In genomic region chr7:100127866-100128601, GRCh38 we compare ENCODE assay signal across 8 cellular contexts. TPM values are rescaled to one million over a fixed set of nuclear protein-coding genes. Genes with fewer than 3 reads are reported as not detected.
DNase-seq lines count a peak whose midpoint lies in the region; ATAC-seq and TF ChIP-seq lines count a peak whose summit lies in the region.

No MANE protein-coding gene starts in this region.

- H3K4me1 ChIP-seq in neuron (ENCODE audit: insufficient read depth, low read length): peaks cover 15% of the 10 kb centered on the region

- peaks cover 5% of the 10 kb centered on the region for H3K36me3 ChIP-seq in neuron (ENCODE audit: insufficient read depth, low read length)

- ATAC-seq in HG03135 (IDR thresholded peaks at IDR 0.05; ENCODE audit: unreplicated experiment) (peak; percentile 2), GM19467 (IDR thresholded peaks at IDR 0.05; ENCODE audit: unreplicated experiment) (no peak)

- H3K4me3 ChIP-seq in neuron (ENCODE audit: low read length): peak overlapping the region; percentile 80

- peaks cover 28% of the 10 kb centered on the region for H3K4me1 Mint-ChIP-seq in activated CD4-positive, alpha-beta T cell treated with anti-CD3 and anti-CD28 coated beads, Interleukin-2, amount 10 ng/mL, durations not matched to agents 24 days and 14 days

- peak overlapping the region; percentile 73 for H3K27ac Mint-ChIP-seq in activated CD4-positive, alpha-beta T cell treated with anti-CD3 and anti-CD28 coated beads, Interleukin-2, amount 10 ng/mL, durations not matched to agents 24 days and 14 days

- peak; percentile 75 for DNase-seq in DMS53 (lab: John Stamatoyannopoulos, UW)
- peak; percentile 78 for DNase-seq in activated CD4-positive, alpha-beta T cell treated with anti-CD3 and anti-CD28 coated beads, Interleukin-2, amount 10 ng/mL, durations not matched to agents 24 days and 14 days
- peak; percentile 64 to 65 for DNase-seq in erythroblast (lab: John Stamatoyannopoulos, UW)
- no peak for DNase-seq in epidermal melanocyte (ENCODE audit: insufficient read length, low spot score)
- DNase-seq in iPS-NIHi11 (ENCODE audit: low spot score): no peak

- no peaks in the 10 kb centered on the region for H3K9me3 ChIP-seq in neuron (ENCODE audit: low read length)

- peak; percentile 29 for TF ChIP-seq POLR2A in erythroblast (IDR thresholded peaks at IDR 0.05; ENCODE audit: low read length)

- H3K4me3 Mint-ChIP-seq in activated CD4-positive, alpha-beta T cell treated with anti-CD3 and anti-CD28 coated beads, Interleukin-2, amount 10 ng/mL, durations not matched to agents 24 days and 14 days: peak overlapping the region; percentile 99

- peaks cover 8% of the 10 kb centered on the region for H3K36me3 Mint-ChIP-seq in activated CD4-positive, alpha-beta T cell treated with anti-CD3 and anti-CD28 coated beads, Interleukin-2, amount 10 ng/mL, durations not matched to agents 24 days and 14 days (ENCODE audit: low read depth)

- no peaks in the 10 kb centered on the region for H3K27me3 Mint-ChIP-seq in activated CD4-positive, alpha-beta T cell treated with anti-CD3 and anti-CD28 coated beads, Interleukin-2, amount 10 ng/mL, durations not matched to agents 24 days and 14 days

- no peaks in the 10 kb centered on the region for H3K27me3 ChIP-seq in neuron (ENCODE audit: insufficient read depth, low read length)

- peak overlapping the region; percentile 87 for H2AFZ ChIP-seq in neuron (ENCODE audit: low read depth, low read length)

- intact Hi-C loops in activated CD4-positive, alpha-beta T cell treated with anti-CD3 and anti-CD28 coated beads, Interleukin-2, amount 10 ng/mL, durations not matched to agents 24 days and 14 days (cut with micrococcal nuclease): loop anchor here (1.0 to 10.0 kb wide), 9 partner anchors 9 to 457 kb away; partner anchors contain the start of genes AP4M1, CNPY4, COPS6 and FBXO24

- H3K9me3 Mint-ChIP-seq in activated CD4-positive, alpha-beta T cell treated with anti-CD3 and anti-CD28 coated beads, Interleukin-2, amount 10 ng/mL, durations not matched to agents 24 days and 14 days: no peaks in the 10 kb centered on the region

RNA-seq across cellular contexts. Expression of gene MBLAC1, which starts 1.3 kb away (rescaled TPM):
- 3.0 and 3.5 TPM in 2 replicates for total RNA-seq in activated CD4-positive, alpha-beta T cell treated with anti-CD3 and anti-CD28 coated beads, Interleukin-2, amount 10 ng/mL, durations not matched to agents 24 days and 14 days

RNA-seq across cellular contexts. Expression of gene CNPY4, which starts 8.6 kb away (rescaled TPM):
- 16.2 and 17.0 TPM in 2 replicates for total RNA-seq in activated CD4-positive, alpha-beta T cell treated with anti-CD3 and anti-CD28 coated beads, Interleukin-2, amount 10 ng/mL, durations not matched to agents 24 days and 14 days

RNA-seq across cellular contexts. Expression of gene TAF6, which starts 8.9 kb away (rescaled TPM):
- 68.4 and 71.5 TPM in 2 replicates for total RNA-seq in activated CD4-positive, alpha-beta T cell treated with anti-CD3 and anti-CD28 coated beads, Interleukin-2, amount 10 ng/mL, durations not matched to agents 24 days and 14 days

RNA-seq across cellular contexts. Expression of gene LAMTOR4, which starts 20.7 kb away (rescaled TPM):
- total RNA-seq in activated CD4-positive, alpha-beta T cell treated with anti-CD3 and anti-CD28 coated beads, Interleukin-2, amount 10 ng/mL, durations not matched to agents 24 days and 14 days: 123 and 126 TPM in 2 replicates

RNA-seq across cellular contexts. Expression of gene AP4M1, which starts 26.6 kb away (rescaled TPM):
- 13.5 and 16.4 TPM in 2 replicates for total RNA-seq in activated CD4-positive, alpha-beta T cell treated with anti-CD3 and anti-CD28 coated beads, Interleukin-2, amount 10 ng/mL, durations not matched to agents 24 days and 14 days

Comparison
In these comparisons a context has a peak if more than half of its experiments do, and no peak if none do; other contexts are left out.
1. DNase-seq: peak in DMS53 (single experiment), activated CD4-positive, alpha-beta T cell treated with anti-CD3 and anti-CD28 coated beads, Interleukin-2, amount 10 ng/mL, durations not matched to agents 24 days and 14 days (single experiment) and erythroblast (2 of 2); none in epidermal melanocyte (single experiment) and iPS-NIHi11 (single experiment).